Comparison of ENCODE assay signal across 27 cellular contexts in the genomic region with DNA sequence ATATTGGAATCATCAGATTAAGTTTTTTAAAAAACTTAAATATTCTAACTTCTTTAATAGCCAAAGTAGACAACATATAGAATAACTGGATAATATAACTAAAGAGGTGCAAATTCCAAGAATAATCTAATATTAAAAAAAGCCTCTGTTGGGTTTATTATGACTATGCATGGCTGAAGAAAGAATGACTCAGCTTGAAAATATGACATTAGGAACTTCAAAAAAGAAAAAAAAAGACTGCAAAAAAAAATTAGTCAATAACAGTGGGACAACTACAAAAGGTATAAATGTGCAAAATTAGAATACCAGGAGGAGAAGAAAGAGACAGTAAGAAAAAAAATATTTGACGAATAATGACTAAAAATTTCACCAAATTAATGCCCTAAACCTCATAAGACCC.
"Had no signal": no experiment of that assay in that cellular context is flagged by ENCODE, and none has a peak within 500 bp of the region (broad histone marks: within the 10 kb centered on the region; RNA-seq: fewer than 3 reads in every experiment).

No MANE protein-coding gene starts in this region.

- H3K4me2 ChIP-seq: neural progenitor cell had no signal

- H3K27me3 Mint-ChIP-seq: activated CD4-positive, alpha-beta memory T cell treated with anti-CD3 and anti-CD28 coated beads, Interleukin-2, amount 10 ng/mL, durations not matched to agents 7 days and 5 days; activated CD4-positive, alpha-beta T cell treated with anti-CD3 and anti-CD28 coated beads, Interleukin-2, amount 10 ng/mL, durations not matched to agents 24 days and 14 days; naive thymus-derived CD8-positive, alpha-beta T cell had no signal

- H3K27ac ChIP-seq: brain microvascular endothelial cell, coronary artery, foreskin keratinocyte, neural progenitor cell, spleen, thyroid gland, upper lobe of right lung, VCaP had no signal

- H3K27me3 ChIP-seq: brain microvascular endothelial cell, foreskin keratinocyte, neural progenitor cell, spleen, thyroid gland, upper lobe of right lung had no signal

- H3K36me3 Mint-ChIP-seq: neural progenitor cell had no signal

- H3K9me3 ChIP-seq: thyroid gland, upper lobe of right lung had no signal

- H3K9ac ChIP-seq: neural progenitor cell had no signal

- H3K4me3 Mint-ChIP-seq: activated CD4-positive, alpha-beta memory T cell treated with anti-CD3 and anti-CD28 coated beads, Interleukin-2, amount 10 ng/mL, durations not matched to agents 7 days and 5 days; activated CD4-positive, alpha-beta T cell treated with anti-CD3 and anti-CD28 coated beads, Interleukin-2, amount 10 ng/mL, durations not matched to agents 24 days and 14 days; activated naive CD4-positive, alpha-beta T cell treated with anti-CD3 and anti-CD28 coated beads for 36 hours; activated T-cell treated with anti-CD3 and anti-CD28 coated beads, Interleukin-2, amount 50 U/mL, for 72 hours; endodermal cell; mesothelial cell of epicardium; naive thymus-derived CD8-positive, alpha-beta T cell; neural progenitor cell had no signal

- H2AFZ ChIP-seq: neural progenitor cell had no signal

- H3K4me1 ChIP-seq: foreskin keratinocyte, neural progenitor cell, spleen, thyroid gland, upper lobe of right lung had no signal

- H3K36me3 ChIP-seq: brain microvascular endothelial cell, neural progenitor cell, spleen, thyroid gland, upper lobe of right lung had no signal

- H3K27ac Mint-ChIP-seq: activated CD4-positive, alpha-beta memory T cell treated with anti-CD3 and anti-CD28 coated beads, Interleukin-2, amount 10 ng/mL, durations not matched to agents 7 days and 5 days; activated CD4-positive, alpha-beta T cell treated with anti-CD3 and anti-CD28 coated beads, Interleukin-2, amount 10 ng/mL, durations not matched to agents 24 days and 14 days; activated naive CD4-positive, alpha-beta T cell treated with anti-CD3 and anti-CD28 coated beads for 36 hours; activated T-cell treated with anti-CD3 and anti-CD28 coated beads, Interleukin-2, amount 50 U/mL, for 72 hours; mesothelial cell of epicardium; naive thymus-derived CD8-positive, alpha-beta T cell; neural progenitor cell had no signal

- FAIRE-seq: islet of Langerhans had no signal

- DNase-seq: activated CD4-positive, alpha-beta memory T cell treated with anti-CD3 and anti-CD28 coated beads, Interleukin-2, amount 10 ng/mL, durations not matched to agents 7 days and 5 days; activated CD4-positive, alpha-beta T cell treated with anti-CD3 and anti-CD28 coated beads, Interleukin-2, amount 10 ng/mL, durations not matched to agents 24 days and 14 days; activated effector memory CD4-positive, alpha-beta T cell treated with Interleukin-2 at 50 U/mL for 16 hours; activated naive CD4-positive, alpha-beta T cell treated with anti-CD3 and anti-CD28 coated beads for 36 hours; activated T-cell treated with anti-CD3 and anti-CD28 coated beads, Interleukin-2, amount 50 U/mL, for 72 hours; anterior cingulate cortex; brain microvascular endothelial cell; central memory CD4-positive, alpha-beta T cell; endodermal cell; erythroblast; foreskin keratinocyte; glutamatergic neuron; hypothalamus; left ventricle myocardium superior; mammary epithelial cell; naive thymus-derived CD8-positive, alpha-beta T cell; retina; spleen; stimulated activated CD4-positive, alpha-beta T cell treated with anti-CD3 and anti-CD28 coated beads, Interleukin-4, amount 100 ng/mL, for 1 hour; stimulated activated naive CD4-positive, alpha-beta T cell treated with Interleukin-2 at 50 U/mL for 16 hours; thyroid gland; upper lobe of right lung had no signal

- H3K4me1 Mint-ChIP-seq: activated CD4-positive, alpha-beta memory T cell treated with anti-CD3 and anti-CD28 coated beads, Interleukin-2, amount 10 ng/mL, durations not matched to agents 7 days and 5 days; activated CD4-positive, alpha-beta T cell treated with anti-CD3 and anti-CD28 coated beads, Interleukin-2, amount 10 ng/mL, durations not matched to agents 24 days and 14 days; endodermal cell; mesothelial cell of epicardium; naive thymus-derived CD8-positive, alpha-beta T cell; neural progenitor cell had no signal

- H3K4me3 ChIP-seq: coronary artery, neural progenitor cell, spleen, thyroid gland, upper lobe of right lung had no signal
